Comparison of ENCODE assay signal across 32 cellular contexts in the genomic region with DNA sequence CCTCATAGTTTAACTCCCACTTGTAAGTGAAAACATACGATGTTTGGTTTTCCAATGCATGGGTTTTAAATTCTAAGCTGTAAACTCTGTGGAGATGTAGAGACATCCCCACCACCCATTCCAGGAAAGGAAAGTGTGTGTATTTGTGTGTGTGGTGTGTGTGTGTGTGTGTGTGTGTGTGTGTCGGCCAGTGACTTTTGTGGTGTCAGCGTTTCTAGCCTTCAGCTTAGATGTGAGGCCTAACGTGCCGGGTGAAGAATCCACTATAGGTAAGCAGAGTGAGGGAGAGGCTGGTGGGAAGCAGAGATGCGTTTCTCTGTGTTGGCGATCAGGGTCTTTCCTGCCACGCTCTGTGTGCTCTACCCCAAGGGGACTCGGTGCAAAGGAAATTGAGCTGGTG.
"Had no signal": no experiment of that assay in that cellular context is flagged by ENCODE, and none has a peak within 500 bp of the region (broad histone marks: within the 10 kb centered on the region; RNA-seq: fewer than 3 reads in every experiment).

No MANE protein-coding gene starts in this region.

- H3K27me3 ChIP-seq: adrenal gland, cardiac muscle cell had no signal

- ATAC-seq: activated CD8-positive, alpha-beta T cell treated with anti-CD3 and anti-CD28 coated beads for 36 hours; activated naive CD4-positive, alpha-beta T cell treated with anti-CD3 and anti-CD28 coated beads, Interleukin-2, amount 50 U/mL, for 72 hours; activated T-cell treated with anti-CD3 and anti-CD28 coated beads, Interleukin-2, amount 50 U/mL, for 4 hours; activated T-cell treated with anti-CD3 and anti-CD28 coated beads, Interleukin-2, amount 50 U/mL, for 72 hours; activated T-helper 17 cell treated with anti-CD3 and anti-CD28 coated beads, Interleukin-2, amount 50 U/mL, for 72 hours had no signal

- H3K36me3 ChIP-seq: adrenal gland, cardiac muscle cell had no signal

- DNase-seq: activated B cell treated with CpG ODN at 0.5 μM for 24 hours; activated CD4-positive, alpha-beta memory T cell treated with anti-CD3 and anti-CD28 coated beads for 36 hours; activated CD4-positive, alpha-beta T cell treated with anti-CD3 and anti-CD28 coated beads for 4 hours; activated CD4-positive, alpha-beta T cell treated with anti-CD3 and anti-CD28 coated beads, Interleukin-2, amount 10 ng/mL, durations not matched to agents 24 days and 14 days; activated CD4-positive, alpha-beta T cell treated with anti-CD3 and anti-CD28 coated beads, Interleukin-2, amount 50 U/mL, for 1 hour; activated CD4-positive, alpha-beta T cell treated with anti-CD3 and anti-CD28 coated beads, Interleukin-2, amount 50 U/mL, for 4 hours; activated CD4-positive, CD25-positive, alpha-beta regulatory T cell treated with anti-CD3 and anti-CD28 coated beads, Interleukin-2, amount 50 U/mL, for 72 hours; activated CD8-positive, alpha-beta memory T cell treated with anti-CD3 and anti-CD28 coated beads, Interleukin-2, amount 50 U/mL, for 4 hours; activated CD8-positive, alpha-beta T cell treated with anti-CD3 and anti-CD28 coated beads for 36 hours; activated effector memory CD4-positive, alpha-beta T cell treated with anti-CD3 and anti-CD28 coated beads, Interleukin-2, amount 50 U/mL, for 16 hours; activated gamma-delta T cell treated with Interleukin-2 at 50 U/mL for 16 hours; activated naive CD4-positive, alpha-beta T cell; activated naive CD4-positive, alpha-beta T cell treated with anti-CD3 and anti-CD28 coated beads for 36 hours; activated naive CD4-positive, alpha-beta T cell treated with anti-CD3 and anti-CD28 coated beads, Interleukin-2, amount 50 U/mL, for 16 hours; activated naive CD8-positive, alpha-beta T cell treated with anti-CD3 and anti-CD28 coated beads for 36 hours; activated T-cell treated with anti-CD3 and anti-CD28 coated beads for 4 hours; activated T-cell treated with anti-CD3 and anti-CD28 coated beads, Interleukin-2, amount 50 U/mL, for 1 hour; activated T-cell treated with anti-CD3 and anti-CD28 coated beads, Interleukin-2, amount 50 U/mL, for 4 hours; activated T-cell treated with anti-CD3 and anti-CD28 coated beads, Interleukin-2, amount 50 U/mL, for 72 hours; adrenal gland; amniotic stem cell; aorta; caudate nucleus; cerebellar nuclear complex; T-helper 2 cell; T-helper 9 cell had no signal

- H3K4me1 ChIP-seq: adrenal gland had no signal

- H3K4me3 ChIP-seq: adrenal gland, cardiac muscle cell had no signal

- H3K9me3 ChIP-seq: adrenal gland had no signal

- H3K27ac ChIP-seq: adrenal gland, cardiac muscle cell, VCaP had no signal

- FAIRE-seq: bronchial epithelial cell, TTC549 had no signal
